In the genomic region with DNA sequence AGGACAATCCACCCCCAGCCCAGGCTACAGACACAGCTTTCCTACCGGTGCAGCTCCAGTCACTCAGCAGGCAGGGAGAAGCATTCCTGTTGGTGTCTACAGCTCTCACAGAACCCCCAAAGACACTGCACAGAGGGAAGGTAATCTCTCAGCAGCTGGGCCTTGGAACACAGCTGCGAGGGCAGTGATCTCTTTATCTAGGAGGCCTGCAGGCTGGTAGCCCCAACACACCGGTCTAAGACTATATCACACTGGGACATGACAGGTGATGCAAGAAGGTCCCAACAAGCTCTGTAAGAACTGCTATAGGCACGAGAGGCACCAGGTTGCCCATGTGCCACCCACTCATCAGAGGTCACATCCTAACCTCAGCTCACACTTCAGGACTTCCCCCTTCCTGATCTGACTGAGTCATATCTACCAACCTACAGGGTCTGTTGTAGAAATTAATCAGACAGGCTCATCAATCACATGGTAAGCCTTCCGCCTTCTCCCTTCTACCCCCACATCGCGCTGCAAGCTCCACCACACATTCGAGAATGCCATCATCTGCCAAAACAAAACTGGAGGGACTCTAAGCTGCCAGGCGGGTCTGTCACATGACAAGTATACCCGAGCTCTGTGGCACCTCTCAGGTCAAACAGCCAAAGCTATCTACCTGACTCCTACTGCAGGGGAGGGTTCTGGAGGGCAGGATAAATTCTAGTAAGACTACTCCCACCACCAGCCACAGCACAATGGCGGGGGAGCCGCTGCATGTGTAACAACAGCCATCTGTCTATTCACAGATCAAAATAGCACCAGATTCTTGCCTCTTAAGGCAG, we compare ENCODE assay signal across 8 cellular contexts. TPM values are rescaled to one million over a fixed set of nuclear protein-coding genes. Genes with fewer than 3 reads are reported as not detected.
DNase-seq lines count a peak whose midpoint lies in the region; TF ChIP-seq lines count a peak whose summit lies in the region.

No MANE protein-coding gene starts in this region.

- no peaks in the 10 kb centered on the region for H3F3A ChIP-seq in SK-N-SH (replicated peaks; ENCODE audit: insufficient read depth)

- no peak for TF ChIP-seq CTCF in GM10248 (IDR thresholded peaks at IDR 0.05; ENCODE audit: control extremely low read depth, extremely low read depth, low read depth, missing control alignments)
- TF ChIP-seq CTCF in HEK293 (tag by site-specific recombination; IDR thresholded peaks at IDR 0.05), result no peak
- no peak for TF ChIP-seq CTCF in esophagus squamous epithelium (IDR thresholded peaks at IDR 0.05)
- no peak for TF ChIP-seq CTCF in SK-N-SH (IDR thresholded peaks at IDR 0.05)

- no peak overlapping the region for H3K9ac ChIP-seq in SK-N-SH

- no peaks in the 10 kb centered on the region; the same call in 1 of the 2 replicates for H3K79me2 ChIP-seq in SK-N-SH (ENCODE audit: insufficient read depth)

- H2AFZ ChIP-seq in SK-N-SH (ENCODE audit: low read depth), result no peak overlapping the region

- no peaks in the 10 kb centered on the region for H3K27me3 ChIP-seq in esophagus squamous epithelium
- no peaks in the 10 kb centered on the region for H3K27me3 ChIP-seq in SK-N-SH (ENCODE audit: insufficient read depth)

- H3K4me3 ChIP-seq in HEK293 (ENCODE audit: low read depth, low read length), result no peak overlapping the region
- peak overlapping the region in 1 of 4 donors; percentile 19 for H3K4me3 ChIP-seq in esophagus squamous epithelium
- H3K4me3 ChIP-seq in SK-N-SH (ENCODE audit: low read depth in 2 of 2, low read length in 1 of 2), result no peak overlapping the region

- 12 to 24% methylated on average over 7 to 9 of the region's 12 CpGs for WGBS in esophagus squamous epithelium, 2 donors
- WGBS in SK-N-SH (ENCODE audit: low lambda C conversion rate), result 90% methylated on average over 9 of the region's 12 CpGs

- no peak for TF ChIP-seq RAD21 in SK-N-SH (IDR thresholded peaks at IDR 0.05; ENCODE audit: low read length)

- DNase-seq in GM10248 (ENCODE audit: extremely low spot score), result peak; percentile 60
- peak; percentile 20 for DNase-seq in NCI-H2107 treated with DMSO at 0.1 percent for 48 hours (lab: John Stamatoyannopoulos, UW; ENCODE audit: unreplicated experiment)
- DNase-seq in activated CD8-positive, alpha-beta memory T cell treated with anti-CD3 and anti-CD28 coated beads, Interleukin-2, amount 50 U/mL, for 1 hour (ENCODE audit: extremely low read depth), result peak; percentile 72
- no peak for DNase-seq in esophagus squamous epithelium (lab: John Stamatoyannopoulos, UW)
- DNase-seq in stimulated activated CD4-positive, alpha-beta T cell treated with anti-CD3 and anti-CD28 coated beads, Interleukin-12 subunit alpha, Interleukin-12 subunit beta, amount 100 ng/mL, for 4 hours, result peak; percentile 64
- no peak for DNase-seq in SK-N-SH
- no peak for DNase-seq in medulla oblongata (ENCODE audit: extremely low spot score)

- peaks cover 3 to 10% of the 10 kb centered on the region in 2 experiments; a peak in 2 of 3 replicates for H3K36me3 ChIP-seq in HEK293 (ENCODE audit: control insufficient read depth in 2 of 2, insufficient read depth in 1 of 2, low read length in 2 of 2)
- H3K36me3 ChIP-seq in esophagus squamous epithelium, result no peaks in the 10 kb centered on the region
- H3K36me3 ChIP-seq in SK-N-SH (replicated peaks in 1 of 2; ENCODE audit: control insufficient read depth in 1 of 2, insufficient read depth in 2 of 2, low read length in 1 of 2), result peaks cover 0 to under 1% of the 10 kb centered on the region in 2 experiments

- CTCF ChIA-PET in GM10248 (lab: Yijun Ruan, JAX) (interaction anchor here (0.8 to 8.9 kb wide), 22 partner anchors 12 to 188 kb away, joined by 3 to 86 read pairs (median 4); no protein-coding TSS in a partner anchor), HEK293 (lab: Yijun Ruan, JAX) (interaction anchor here (0.8 kb wide), 1 partner anchor 23 kb away, joined by 4 read pairs; no protein-coding TSS in a partner anchor), SK-N-SH (lab: Yijun Ruan, JAX) (interaction anchor here (0.9 to 2.5 kb wide), 9 partner anchors 10 to 188 kb away, joined by 3 to 11 read pairs (median 4); no protein-coding TSS in a partner anchor)

- H3K9me3 ChIP-seq in HEK293 (ENCODE audit: control insufficient read depth, insufficient read depth, low read depth, low read length) (no peaks in the 10 kb centered on the region), esophagus squamous epithelium (no peaks in the 10 kb centered on the region), SK-N-SH (no peaks in the 10 kb centered on the region)

- TF ChIP-seq EP300 in SK-N-SH (IDR thresholded peaks at IDR 0.05; ENCODE audit: borderline replicate concordance in 1 of 2, low read depth in 1 of 2, low read length in 1 of 2), result no peak

- H3K4me1 ChIP-seq in HEK293 (ENCODE audit: control insufficient read depth, insufficient read depth, low read length) (0 out of 2 replicates have a peak, but pooled peaks cover 3% of the 10 kb centered on the region), esophagus squamous epithelium (peaks cover 56 to 100% (median 84%) of the 10 kb centered on the region in 3 donors), SK-N-SH (ENCODE audit: control insufficient read depth in 1 of 2, insufficient read depth in 2 of 2, low read depth in 1 of 2, low read length in 1 of 2) (peaks cover 6 to 9% of the 10 kb centered on the region in 2 experiments; a peak in 2 of 4 replicates)

- H3K4me2 ChIP-seq in SK-N-SH, result no peak overlapping the region

- H3K27ac ChIP-seq in HEK293 (ENCODE audit: extremely low read depth, low read depth, low read length), result no peak overlapping the region
- H3K27ac ChIP-seq in esophagus squamous epithelium, result peak overlapping the region; percentile 71 to 91 (median 87)
- no peak overlapping the region; a peak in 1 of 4 replicates for H3K27ac ChIP-seq in SK-N-SH (ENCODE audit: low read depth in 2 of 2, low read length in 1 of 2)

- TF ChIP-seq POLR2A in esophagus squamous epithelium (IDR thresholded peaks at IDR 0.05), result no peak

- no peaks in the 10 kb centered on the region for H3K9me2 ChIP-seq in SK-N-SH

- intact Hi-C loops in esophagus squamous epithelium (cut with DNase I), result no loop called here

- POLR2A ChIA-PET in GM10248 (lab: Yijun Ruan, JAX), result interaction anchor here (1.2 kb wide), 1 partner anchor 23 kb away, joined by 4 read pairs; no protein-coding TSS in a partner anchor
- POLR2A ChIA-PET in HEK293 (lab: Yijun Ruan, JAX), result interaction anchor here (0.6 kb wide), 2 partner anchors 77 to 102 kb away, joined by 3 read pairs; no protein-coding TSS in a partner anchor
- POLR2A ChIA-PET in SK-N-SH (lab: Yijun Ruan, JAX), result interaction anchor here (0.6 to 1.4 kb wide), 2 partner anchors 12 to 13 kb away, joined by 3 to 4 read pairs; no protein-coding TSS in a partner anchor

- H4K20me1 ChIP-seq in SK-N-SH (ENCODE audit: insufficient read depth), result 0 out of 2 replicates have a peak, but pooled peaks cover 11% of the 10 kb centered on the region

TF ChIP-seq in HEK293, 187 proteins besides CTCF, POLR2A, EP300 and RAD21 (continues in another document):
- TF ChIP-seq, protein P1, sequence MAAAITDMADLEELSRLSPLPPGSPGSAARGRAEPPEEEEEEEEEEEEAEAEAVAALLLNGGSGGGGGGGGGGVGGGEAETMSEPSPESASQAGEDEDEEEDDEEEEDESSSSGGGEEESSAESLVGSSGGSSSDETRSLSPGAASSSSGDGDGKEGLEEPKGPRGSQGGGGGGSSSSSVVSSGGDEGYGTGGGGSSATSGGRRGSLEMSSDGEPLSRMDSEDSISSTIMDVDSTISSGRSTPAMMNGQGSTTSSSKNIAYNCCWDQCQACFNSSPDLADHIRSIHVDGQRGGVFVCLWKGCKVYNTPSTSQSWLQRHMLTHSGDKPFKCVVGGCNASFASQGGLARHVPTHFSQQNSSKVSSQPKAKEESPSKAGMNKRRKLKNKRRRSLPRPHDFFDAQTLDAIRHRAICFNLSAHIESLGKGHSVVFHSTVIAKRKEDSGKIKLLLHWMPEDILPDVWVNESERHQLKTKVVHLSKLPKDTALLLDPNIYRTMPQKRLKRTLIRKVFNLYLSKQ (tag by site-specific recombination; IDR thresholded peaks at IDR 0.05; ENCODE audit: borderline replicate concordance), result no peak
- TF ChIP-seq ZFHX2 (tag by site-specific recombination; conservative IDR thresholded peaks at IDR 0.05), result peak; percentile 98
- TF ChIP-seq SP7 (tag by site-specific recombination; IDR thresholded peaks at IDR 0.05), result peak; percentile 19; the same call in 1 of the 2 replicates

TF ChIP-seq in SK-N-SH, 30 proteins besides CTCF, POLR2A, EP300 and RAD21 (continues in another document):
- TF ChIP-seq, protein P2, sequence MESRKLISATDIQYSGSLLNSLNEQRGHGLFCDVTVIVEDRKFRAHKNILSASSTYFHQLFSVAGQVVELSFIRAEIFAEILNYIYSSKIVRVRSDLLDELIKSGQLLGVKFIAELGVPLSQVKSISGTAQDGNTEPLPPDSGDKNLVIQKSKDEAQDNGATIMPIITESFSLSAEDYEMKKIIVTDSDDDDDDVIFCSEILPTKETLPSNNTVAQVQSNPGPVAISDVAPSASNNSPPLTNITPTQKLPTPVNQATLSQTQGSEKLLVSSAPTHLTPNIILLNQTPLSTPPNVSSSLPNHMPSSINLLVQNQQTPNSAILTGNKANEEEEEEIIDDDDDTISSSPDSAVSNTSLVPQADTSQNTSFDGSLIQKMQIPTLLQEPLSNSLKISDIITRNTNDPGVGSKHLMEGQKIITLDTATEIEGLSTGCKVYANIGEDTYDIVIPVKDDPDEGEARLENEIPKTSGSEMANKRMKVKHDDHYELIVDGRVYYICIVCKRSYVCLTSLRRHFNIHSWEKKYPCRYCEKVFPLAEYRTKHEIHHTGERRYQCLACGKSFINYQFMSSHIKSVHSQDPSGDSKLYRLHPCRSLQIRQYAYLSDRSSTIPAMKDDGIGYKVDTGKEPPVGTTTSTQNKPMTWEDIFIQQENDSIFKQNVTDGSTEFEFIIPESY (IDR thresholded peaks at IDR 0.05; ENCODE audit: borderline replicate concordance, low read depth), result no peak
- no peak for TF ChIP-seq RCOR1 (IDR thresholded peaks at IDR 0.05; ENCODE audit: low read length)
- TF ChIP-seq, protein P3, sequence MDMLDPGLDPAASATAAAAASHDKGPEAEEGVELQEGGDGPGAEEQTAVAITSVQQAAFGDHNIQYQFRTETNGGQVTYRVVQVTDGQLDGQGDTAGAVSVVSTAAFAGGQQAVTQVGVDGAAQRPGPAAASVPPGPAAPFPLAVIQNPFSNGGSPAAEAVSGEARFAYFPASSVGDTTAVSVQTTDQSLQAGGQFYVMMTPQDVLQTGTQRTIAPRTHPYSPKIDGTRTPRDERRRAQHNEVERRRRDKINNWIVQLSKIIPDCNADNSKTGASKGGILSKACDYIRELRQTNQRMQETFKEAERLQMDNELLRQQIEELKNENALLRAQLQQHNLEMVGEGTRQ (IDR thresholded peaks at IDR 0.05; ENCODE audit: borderline replicate concordance, low read depth, low read length), result no peak
- no peak for TF ChIP-seq GATA2 (CRISPR knock-in tag; IDR thresholded peaks at IDR 0.05)

RNA-seq across cellular contexts. Expression of a gene that starts 26.1 kb away (rescaled TPM):
- total RNA-seq in esophagus squamous epithelium, result 10 to 100 TPM; 27.4 to 54.2 (median 31.5) TPM
- 5.2 and 5.6 TPM in 2 replicates for polyA plus RNA-seq in SK-N-SH (2012; rRNA removed)
- 2.2 and 3.6 TPM in 2 replicates for polyA plus RNA-seq in SK-N-SH (2012; cell fraction: cytosol; rRNA removed)
- polyA plus RNA-seq in SK-N-SH (2012; cell fraction: nucleus; rRNA removed), result 11.3 and 11.7 TPM in 2 replicates

Comparison
In these comparisons a context has a peak if more than half of its experiments do, and no peak if none do; other contexts are left out.
1. DNase-seq: peak in GM10248 (single experiment), NCI-H2107 treated with DMSO at 0.1 percent for 48 hours (single experiment), activated CD8-positive, alpha-beta memory T cell treated with anti-CD3 and anti-CD28 coated beads, Interleukin-2, amount 50 U/mL, for 1 hour (single experiment) and stimulated activated CD4-positive, alpha-beta T cell treated with anti-CD3 and anti-CD28 coated beads, Interleukin-12 subunit alpha, Interleukin-12 subunit beta, amount 100 ng/mL, for 4 hours (single experiment); none in esophagus squamous epithelium (single experiment), SK-N-SH (single experiment) and medulla oblongata (single experiment).
2. H3K27ac ChIP-seq: peak in esophagus squamous epithelium (4 of 4); none in HEK293 (single experiment) and SK-N-SH (0 of 2).